In genomic region chr10:101616415-101617101, GRCh38 we compare ENCODE assay signal across 1 cellular context.
TF ChIP-seq lines count a peak whose summit lies in the region.

No MANE protein-coding gene starts in this region.

TF ChIP-seq in GM12878, 131 proteins besides CTCF, POLR2A, EP300 and RAD21:
- TF ChIP-seq SREBF2 (IDR thresholded peaks at IDR 0.05; ENCODE audit: low read length): no peak
- TF ChIP-seq ZNF24 (IDR thresholded peaks at IDR 0.05): no peak
- no peak for TF ChIP-seq CEBPZ (IDR thresholded peaks at IDR 0.05; ENCODE audit: low read depth, low read length)
- TF ChIP-seq POLR2AphosphoS2 (IDR thresholded peaks at IDR 0.05; ENCODE audit: low read depth, low read length): no peak
